Comparison of ENCODE assay signal across 14 cellular contexts in genomic region chr11:63846897-63847296, GRCh38. TPM values are rescaled to one million over a fixed set of nuclear protein-coding genes. Genes with fewer than 3 reads are reported as not detected.
DNase-seq lines count a peak whose midpoint lies in the region; ATAC-seq and TF ChIP-seq lines count a peak whose summit lies in the region.
"Had no signal": no experiment of that assay in that cellular context is flagged by ENCODE, and none has a peak within 500 bp of the region (broad histone marks: within the 10 kb centered on the region; RNA-seq: fewer than 3 reads in every experiment).

No MANE protein-coding gene starts in this region.

- H3K4me3 ChIP-seq in CD8-positive, alpha-beta memory T cell (ENCODE audit: low read length): no peak overlapping the region
- H3K4me3 ChIP-seq in PC-9: no peak overlapping the region; the same call in 1 of the 2 replicates
- H3K4me3 ChIP-seq in hepatocyte: no peak overlapping the region
- H3K4me3 ChIP-seq in skin epidermis: no peak overlapping the region
- H3K4me3 ChIP-seq: ovary had no signal

- H3K36me3 ChIP-seq in CD8-positive, alpha-beta memory T cell (ENCODE audit: insufficient read depth, low read length): no peaks in the 10 kb centered on the region
- H3K36me3 ChIP-seq in PC-9 (ENCODE audit: low read depth) (peaks cover 20% of the 10 kb centered on the region; the same call in 1 of the 2 replicates), hepatocyte (replicated peaks; ENCODE audit: insufficient read depth, low read depth) (no peaks in the 10 kb centered on the region)
- H3K36me3 ChIP-seq: BE2C, ovary had no signal

- no peaks in the 10 kb centered on the region for H3K27me3 Mint-ChIP-seq in CD8-positive, alpha-beta memory T cell

- no peak for TF ChIP-seq CTCF in PC-9 (conservative IDR thresholded peaks at IDR 0.05)
- TF ChIP-seq CTCF in hepatocyte (IDR thresholded peaks at IDR 0.05; ENCODE audit: poor library complexity): no peak

- H3K79me2 ChIP-seq in PC-9 (ENCODE audit: low read depth) (peaks cover 98% of the 10 kb centered on the region), hepatocyte (peaks cover 99% of the 10 kb centered on the region)

- peaks cover 72% of the 10 kb centered on the region for H3K4me1 ChIP-seq in CD8-positive, alpha-beta memory T cell (ENCODE audit: insufficient read depth, low read length)
- H3K4me1 ChIP-seq in PC-9 (replicated peaks; ENCODE audit: insufficient read depth) (peaks cover 68% of the 10 kb centered on the region), hepatocyte (ENCODE audit: insufficient read depth) (peaks cover 48% of the 10 kb centered on the region)
- H3K4me1 ChIP-seq: BE2C had no signal

- BruUV-seq in PC-9 (replicated peaks; lab: Mats Ljungman, UMichigan): no TSS peak

- H3F3A ChIP-seq in PC-9 (ENCODE audit: insufficient read depth, low read depth): peaks cover 50% of the 10 kb centered on the region

- no peak for ATAC-seq in HG02798 (IDR thresholded peaks at IDR 0.05; ENCODE audit: poor library complexity, unreplicated experiment)
- ATAC-seq in HG03521 (IDR thresholded peaks at IDR 0.05; ENCODE audit: unreplicated experiment): no peak

- DNase-seq in CD8-positive, alpha-beta memory T cell: no peak
- DNase-seq in PC-9 (no peak), hepatocyte (ENCODE audit: low spot score) (no peak), ecto neural progenitor cell (ENCODE audit: low spot score) (no peak)
- DNase-seq: activated CD4-positive, alpha-beta T cell treated with anti-CD3 and anti-CD28 coated beads, Interleukin-2, amount 50 U/mL, for 4 hours; amniotic stem cell; BE2C; DND-41; kidney; NCI-H1694 treated with DMSO at 0.1 percent for 48 hours; ovary had no signal

- CTCF ChIA-PET in CD8-positive, alpha-beta memory T cell (lab: Charles Lee): no interaction called here
- CTCF ChIA-PET in PC-9 (lab: Charles Lee): interaction anchor here (1.4 kb wide), 1 partner anchor 99 kb away, joined by 3 read pairs; no protein-coding TSS in a partner anchor

- peak overlapping the region in 1 of 7 donors; percentile 40 for H3K4me3 Mint-ChIP-seq in CD8-positive, alpha-beta memory T cell

- H3K27ac ChIP-seq in CD8-positive, alpha-beta memory T cell (ENCODE audit: low read depth, low read length): no peak overlapping the region
- H3K27ac ChIP-seq in PC-9 (peak overlapping the region; percentile 67), hepatocyte (peak overlapping the region; percentile 72), skin epidermis (peak overlapping the region in 15 of 21 experiments; percentile 8 to 74 (median 49))
- H3K27ac ChIP-seq: ovary had no signal

- H3K4me1 Mint-ChIP-seq in CD8-positive, alpha-beta memory T cell: peaks cover 77 to 90% (median 90%) of the 10 kb centered on the region in 3 donors

- intact Hi-C loops in PC-9 (cut with micrococcal nuclease; ENCODE audit: unreplicated experiment): no loop called here

- peaks cover 0 to 75% (median 12%) of the 10 kb centered on the region in 3 donors for H3K36me3 Mint-ChIP-seq in CD8-positive, alpha-beta memory T cell

- H2AFZ ChIP-seq in PC-9 (no peak overlapping the region), hepatocyte (no peak overlapping the region)

- H3K27ac Mint-ChIP-seq in CD8-positive, alpha-beta memory T cell: peak overlapping the region in 7 of 8 donors; percentile 1 to 74 (median 58)

- H4K20me1 ChIP-seq in PC-9 (ENCODE audit: insufficient read depth): peaks cover 73% of the 10 kb centered on the region
- H4K20me1 ChIP-seq in hepatocyte (ENCODE audit: insufficient read depth, poor library complexity, severe bottlenecking): peaks cover 62% of the 10 kb centered on the region

- H3K9me3 Mint-ChIP-seq in CD8-positive, alpha-beta memory T cell: no peaks in the 10 kb centered on the region

- no peaks in the 10 kb centered on the region for H3K27me3 ChIP-seq in CD8-positive, alpha-beta memory T cell (ENCODE audit: insufficient read depth, low read length, poor library complexity, severe bottlenecking)
- H3K27me3 ChIP-seq in PC-9 (ENCODE audit: insufficient read depth, low read depth) (no peaks in the 10 kb centered on the region), hepatocyte (no peaks in the 10 kb centered on the region)
- H3K27me3 ChIP-seq: BE2C, ovary had no signal

- POLR2A ChIA-PET in CD8-positive, alpha-beta memory T cell (lab: Charles Lee): no interaction called here
- POLR2A ChIA-PET in PC-9 (lab: Charles Lee; ENCODE audit: unreplicated experiment): no interaction called here

- H3K9me3 ChIP-seq in CD8-positive, alpha-beta memory T cell (ENCODE audit: low read length): no peaks in the 10 kb centered on the region
- no peaks in the 10 kb centered on the region for H3K9me3 ChIP-seq in PC-9 (ENCODE audit: insufficient read depth, low read depth)
- H3K9me3 ChIP-seq in hepatocyte (ENCODE audit: low read depth): no peaks in the 10 kb centered on the region
- H3K9me3 ChIP-seq: BE2C, ovary had no signal

- over 99% methylated on average over 6 of the region's 6 CpGs for WGBS in hepatocyte (ENCODE audit: low lambda C conversion rate, missing lambda C conversion rate)

- H3K4me2 ChIP-seq in PC-9 (peak overlapping the region; percentile 76), hepatocyte (peak overlapping the region; percentile 57)

- H3K9me2 ChIP-seq in PC-9 (ENCODE audit: insufficient read depth) (no peaks in the 10 kb centered on the region), hepatocyte (replicated peaks; ENCODE audit: insufficient read depth) (no peaks in the 10 kb centered on the region)

RNA-seq across cellular contexts. Expression of gene MARK2, which starts 8.0 kb away (rescaled TPM):
- 10 to 100 TPM; 34.5 to 38.0 TPM for total RNA-seq in CD8-positive, alpha-beta memory T cell
- polyA plus RNA-seq in CD8-positive, alpha-beta memory T cell: 72.5 TPM
- total RNA-seq in PC-9 (2021): 53.8 and 65.0 TPM in 2 replicates
- 22.4 and 24.1 TPM in 2 replicates for total RNA-seq in hepatocyte
- polyA plus RNA-seq in hepatocyte: 40.8 and 48.2 TPM in 2 replicates

RNA-seq across cellular contexts. Expression of gene SPINDOC, which starts 33.6 kb away (rescaled TPM):
- total RNA-seq in CD8-positive, alpha-beta memory T cell: 10 to 100 TPM; 38.7 to 41.4 TPM
- 1.4 TPM for polyA plus RNA-seq in CD8-positive, alpha-beta memory T cell
- 46.8 and 49.7 TPM in 2 replicates for total RNA-seq in PC-9 (2021)
- 24.0 and 25.2 TPM in 2 replicates for total RNA-seq in hepatocyte
- 5.4 and 9.9 TPM in 2 replicates for polyA plus RNA-seq in hepatocyte
